9 cellular contexts compared by ENCODE assay signal in genomic region chr6:11224966-11225463, GRCh38. TPM values are rescaled to one million over a fixed set of nuclear protein-coding genes. Genes with fewer than 3 reads are reported as not detected.
A peak's percentile ranks its signal among the peaks of the same experiment; 100 is the strongest.
DNase-seq lines count a peak whose midpoint lies in the region; ATAC-seq and TF ChIP-seq lines count a peak whose summit lies in the region.
"Had no signal": no experiment of that assay in that cellular context is flagged by ENCODE, and none has a peak within 500 bp of the region (broad histone marks: within the 10 kb centered on the region; RNA-seq: fewer than 3 reads in every experiment).

No MANE protein-coding gene starts in this region.

- in situ Hi-C loops in transverse colon (cut with MboI; ENCODE audit: low pct_ligation_motif_present in 1 of 4, low pct_unique_long_range_greater_than_20kb in 1 of 4, low sequenced_read_pairs in 3 of 4) = no loop called here

- H3K4me1 Mint-ChIP-seq in activated T-helper 2 cell treated with anti-CD3 and anti-CD28 coated beads, Interferon-gamma antibody, Interleukin-2, Interleukin-4, amounts not matched to agents 10 μg/mL and 5 μg/mL and 100 μg/mL, durations not matched to agents 14 hours and 24 hours and 36 hours (ENCODE audit: low read depth) = peaks cover 66% of the 10 kb centered on the region

- H3K27me3 Mint-ChIP-seq in activated T-helper 2 cell treated with anti-CD3 and anti-CD28 coated beads, Interferon-gamma antibody, Interleukin-2, Interleukin-4, amounts not matched to agents 10 μg/mL and 5 μg/mL and 100 μg/mL, durations not matched to agents 14 hours and 24 hours and 36 hours (ENCODE audit: low read depth) = no peaks in the 10 kb centered on the region

- H3K9me3 ChIP-seq in heart left ventricle (no peaks in the 10 kb centered on the region), transverse colon (no peaks in the 10 kb centered on the region), adrenal gland (replicated peaks in 1 of 3) (no peaks in the 10 kb centered on the region)

- H3K27ac Mint-ChIP-seq in activated T-helper 2 cell treated with anti-CD3 and anti-CD28 coated beads, Interferon-gamma antibody, Interleukin-2, Interleukin-4, amounts not matched to agents 10 μg/mL and 5 μg/mL and 100 μg/mL, durations not matched to agents 14 hours and 24 hours and 36 hours = peak overlapping the region; percentile 80

- peak overlapping the region in 11 of 12 donors; percentile 41 to 93 (median 80) for H3K27ac ChIP-seq in heart left ventricle
- H3K27ac ChIP-seq in transverse colon = peak overlapping the region; percentile 49 to 83 (median 52)
- peak overlapping the region in 1 of 5 donors; percentile 16 for H3K27ac ChIP-seq in adrenal gland

- TF ChIP-seq CTCF in heart left ventricle (IDR thresholded peaks at IDR 0.05) (no peak), transverse colon (IDR thresholded peaks at IDR 0.05) (no peak), adrenal gland (IDR thresholded peaks at IDR 0.05) (no peak)

- TF ChIP-seq EP300 in transverse colon (IDR thresholded peaks at IDR 0.05; ENCODE audit: low read depth) = no peak

- peaks cover 65% of the 10 kb centered on the region for H3K36me3 Mint-ChIP-seq in activated T-helper 2 cell treated with anti-CD3 and anti-CD28 coated beads, Interferon-gamma antibody, Interleukin-2, Interleukin-4, amounts not matched to agents 10 μg/mL and 5 μg/mL and 100 μg/mL, durations not matched to agents 14 hours and 24 hours and 36 hours (ENCODE audit: low read depth)

- H3K4me3 ChIP-seq in heart left ventricle = peak overlapping the region in 7 of 12 donors; percentile 0 to 27 (median 19)
- H3K4me3 ChIP-seq in transverse colon = no peak overlapping the region
- H3K4me3 ChIP-seq in adrenal gland = no peak overlapping the region

- intact Hi-C loops in heart left ventricle (cut with DNase I) = loop anchor here in 1 of 10 donors (10.0 kb wide), 1 partner anchor 140 kb away; no protein-coding TSS in a partner anchor
- intact Hi-C loops in cardiac septum (cut with DNase I) = loop anchor here (5.0 kb wide), 1 partner anchor 207 kb away; no protein-coding TSS in a partner anchor
- intact Hi-C loops in activated T-helper 2 cell treated with anti-CD3 and anti-CD28 coated beads, Interferon-gamma antibody, Interleukin-2, Interleukin-4, amounts not matched to agents 10 μg/mL and 5 μg/mL and 100 μg/mL, durations not matched to agents 14 hours and 24 hours and 36 hours (cut with micrococcal nuclease) = loop anchor here (1.0 to 2.0 kb wide), 5 partner anchors 7 to 272 kb away; partner anchors contain the start of gene NEDD9
- intact Hi-C loops in transverse colon (cut with DNase I; ENCODE audit: low total_unique reads) = no loop called here
- intact Hi-C loops in adrenal gland (cut with DNase I) = no loop called here

- DNase-seq in heart left ventricle (no peak), cardiac septum (ENCODE audit: low spot score) (no peak), lung microvascular endothelial cell (ENCODE audit: low read depth in 2 of 2) (peak; percentile 29), transverse colon (no peak), adrenal gland (no peak)
- DNase-seq in activated T-helper 2 cell treated with anti-CD3 and anti-CD28 coated beads, Interferon-gamma antibody, Interleukin-2, Interleukin-4, amounts not matched to agents 10 μg/mL and 5 μg/mL and 100 μg/mL, durations not matched to agents 14 hours and 24 hours and 36 hours (ENCODE audit: low spot score) = no peak
- DNase-seq: NCI-H1436 had no signal

- H3K36me3 ChIP-seq in heart left ventricle (no peaks in the 10 kb centered on the region), transverse colon (no peaks in the 10 kb centered on the region), adrenal gland (replicated peaks in 1 of 2) (no peaks in the 10 kb centered on the region)

- peak overlapping the region; percentile 38 for H3K4me3 Mint-ChIP-seq in activated T-helper 2 cell treated with anti-CD3 and anti-CD28 coated beads, Interferon-gamma antibody, Interleukin-2, Interleukin-4, amounts not matched to agents 10 μg/mL and 5 μg/mL and 100 μg/mL, durations not matched to agents 14 hours and 24 hours and 36 hours (ENCODE audit: low read depth)

- H3K4me1 ChIP-seq in heart left ventricle = peaks cover 0 to 80% (median 25%) of the 10 kb centered on the region in 12 donors
- peaks cover 16 to 66% (median 19%) of the 10 kb centered on the region in 4 donors for H3K4me1 ChIP-seq in transverse colon
- H3K4me1 ChIP-seq in adrenal gland (replicated peaks in 1 of 2) = peaks cover 0 to 9% of the 10 kb centered on the region in 2 donors

- H3K27me3 ChIP-seq in heart left ventricle (no peaks in the 10 kb centered on the region), transverse colon (no peaks in the 10 kb centered on the region), adrenal gland (no peaks in the 10 kb centered on the region)

- H3K9me3 Mint-ChIP-seq in activated T-helper 2 cell treated with anti-CD3 and anti-CD28 coated beads, Interferon-gamma antibody, Interleukin-2, Interleukin-4, amounts not matched to agents 10 μg/mL and 5 μg/mL and 100 μg/mL, durations not matched to agents 14 hours and 24 hours and 36 hours = no peaks in the 10 kb centered on the region

- TF ChIP-seq POLR2A in heart left ventricle (IDR thresholded peaks at IDR 0.05) = no peak
- TF ChIP-seq POLR2A in transverse colon (IDR thresholded peaks at IDR 0.05) = no peak
- TF ChIP-seq POLR2A in adrenal gland (IDR thresholded peaks at IDR 0.05) = no peak

- ATAC-seq in heart left ventricle (no peak), HG02798 (IDR thresholded peaks at IDR 0.05; ENCODE audit: poor library complexity, unreplicated experiment) (no peak), HG03196 (IDR thresholded peaks at IDR 0.05; ENCODE audit: unreplicated experiment) (no peak)

- 63 to 69% (median 66%) methylated on average over 4 of the region's 4 CpGs for WGBS in heart left ventricle, 4 donors
- WGBS in transverse colon (ENCODE audit: low coverage in 1 of 2), 2 donors = 63 to 68% methylated on average over 3 to 4 of the region's 4 CpGs
- 72 to 82% (median 76%) methylated on average over 4 of the region's 4 CpGs for WGBS in adrenal gland, 4 donors

RNA-seq across cellular contexts. Expression of gene NEDD9, which starts 7.5 kb away (rescaled TPM):
- total RNA-seq in heart left ventricle (10 to 100 TPM; 10.2 to 55.7 (median 20.9) TPM), cardiac septum (14.1 TPM), lung microvascular endothelial cell (70.2 and 177 TPM in 2 replicates), transverse colon (10 to 100 TPM; 34.6 to 82.7 (median 72.3) TPM), adrenal gland (10 to 100 TPM in 7 of 8 donors, 1 to 10 TPM in 1; 6.6 to 47.9 (median 19.7) TPM)
- polyA plus RNA-seq in heart left ventricle (10 to 100 TPM; 13.4 to 21.2 TPM), adrenal gland (10 to 100 TPM in 1 of 3 donors, 1 to 10 TPM in 2; 8.0 to 14.7 (median 8.6) TPM)
- total RNA-seq in activated T-helper 2 cell treated with anti-CD3 and anti-CD28 coated beads, Interferon-gamma antibody, Interleukin-2, Interleukin-4, amounts not matched to agents 10 μg/mL and 5 μg/mL and 100 μg/mL, durations not matched to agents 14 hours and 24 hours and 36 hours = 34.5 and 35.0 TPM in 2 replicates

Comparison
In these comparisons a context has a peak if more than half of its experiments do, and no peak if none do; other contexts are left out.
1. DNase-seq: peak in lung microvascular endothelial cell (2 of 2); none in heart left ventricle (0 of 5), cardiac septum (single experiment), activated T-helper 2 cell treated with anti-CD3 and anti-CD28 coated beads, Interferon-gamma antibody, Interleukin-2, Interleukin-4, amounts not matched to agents 10 μg/mL and 5 μg/mL and 100 μg/mL, durations not matched to agents 14 hours and 24 hours and 36 hours (single experiment), transverse colon (single experiment) and adrenal gland (0 of 7).
2. H3K4me3 ChIP-seq: peak in heart left ventricle (7 of 12); none in transverse colon (0 of 4) and adrenal gland (0 of 4).
3. intact Hi-C loops: an anchor here in cardiac septum (5.0 kb wide) and activated T-helper 2 cell treated with anti-CD3 and anti-CD28 coated beads, Interferon-gamma antibody, Interleukin-2, Interleukin-4, amounts not matched to agents 10 μg/mL and 5 μg/mL and 100 μg/mL, durations not matched to agents 14 hours and 24 hours and 36 hours (1.0 to 2.0 kb wide); none called in transverse colon and adrenal gland.